Comparison of ENCODE assay signal across 8 cellular contexts in the genomic region with DNA sequence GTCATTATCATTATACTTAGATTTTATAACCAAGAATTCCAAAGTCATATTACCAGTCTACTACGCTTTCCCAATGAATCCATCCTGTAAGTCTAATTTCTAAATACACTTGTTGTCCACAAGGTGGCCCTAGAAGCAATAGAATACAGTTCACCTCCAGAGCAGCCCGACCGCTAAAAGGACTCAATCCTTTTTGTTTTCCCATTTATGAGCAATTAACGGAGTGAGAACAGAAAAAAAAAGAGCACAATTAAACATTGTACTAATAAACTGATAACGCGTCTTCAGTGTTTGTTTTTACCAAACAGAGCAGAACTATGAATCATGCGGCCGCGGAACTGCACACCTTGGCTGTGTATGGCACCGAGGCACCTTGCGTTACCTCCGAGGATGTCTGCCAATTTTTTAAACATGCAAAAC.
DNase-seq lines count a peak whose midpoint lies in the region; ATAC-seq and TF ChIP-seq lines count a peak whose summit lies in the region.

No MANE protein-coding gene starts in this region.

- peak overlapping the region; percentile 75 for H3K4me2 ChIP-seq in GM23338

- H2AFZ ChIP-seq in GM23338 = no peak overlapping the region

- no peaks in the 10 kb centered on the region for H3F3A ChIP-seq in GM23338 (replicated peaks; ENCODE audit: low read depth)

- H3K9me3 Mint-ChIP-seq in GM23338 = peaks cover 10% of the 10 kb centered on the region
- H3K9me3 Mint-ChIP-seq in activated naive CD4-positive, alpha-beta T cell treated with anti-CD3 and anti-CD28 coated beads, Interleukin-2, amount 50 U/mL, for 72 hours = no peaks in the 10 kb centered on the region

- TF ChIP-seq CTCF in GM23338 (conservative IDR thresholded peaks at IDR 0.05; ENCODE audit: low read depth in 2 of 2) (peak; percentile 78 to 91), omental fat pad (IDR thresholded peaks at IDR 0.05) (no peak)

- peaks cover 5% of the 10 kb centered on the region for H3K27me3 Mint-ChIP-seq in GM23338 (ENCODE audit: insufficient read depth, low read depth, poor library complexity)

- peaks cover 2% of the 10 kb centered on the region; the same call in 2 of the 3 replicates for H3K36me3 Mint-ChIP-seq in GM23338 (ENCODE audit: low read depth)
- no peaks in the 10 kb centered on the region for H3K36me3 Mint-ChIP-seq in activated naive CD4-positive, alpha-beta T cell treated with anti-CD3 and anti-CD28 coated beads, Interleukin-2, amount 50 U/mL, for 72 hours

- peaks cover 32% of the 10 kb centered on the region for H3K4me1 Mint-ChIP-seq in GM23338

- H3K4me1 ChIP-seq in GM23338 (ENCODE audit: insufficient read depth) = peaks cover 16% of the 10 kb centered on the region

- ATAC-seq in GM23338 (peak; percentile 69), omental fat pad (ENCODE audit: low FRiP score) (peak; percentile 74), GM19463 (IDR thresholded peaks at IDR 0.05; ENCODE audit: unreplicated experiment) (no peak)
- peak; percentile 31 to 52 for ATAC-seq in activated naive CD4-positive, alpha-beta T cell treated with anti-CD3 and anti-CD28 coated beads, Interleukin-2, amount 50 U/mL, for 72 hours

- no peaks in the 10 kb centered on the region; the same call in 1 of the 2 replicates for H3K9me2 ChIP-seq in GM23338 (ENCODE audit: insufficient read depth)

- no peaks in the 10 kb centered on the region for H3K27me3 ChIP-seq in GM23338 (ENCODE audit: insufficient read depth)

- peak overlapping the region; percentile 96 for H3K27ac ChIP-seq in GM23338 (ENCODE audit: low read depth)

- H3K27ac Mint-ChIP-seq in GM23338 = no peak overlapping the region
- H3K27ac Mint-ChIP-seq in activated naive CD4-positive, alpha-beta T cell treated with anti-CD3 and anti-CD28 coated beads, Interleukin-2, amount 50 U/mL, for 72 hours = no peak overlapping the region

- peak overlapping the region; percentile 69 for H3K4me3 Mint-ChIP-seq in GM23338

- no peaks in the 10 kb centered on the region for H3K36me3 ChIP-seq in GM23338 (ENCODE audit: insufficient read depth)

- peak; percentile 28 for DNase-seq in COR-L47 (lab: John Stamatoyannopoulos, UW)
- DNase-seq in GM23338 (ENCODE audit: low spot score) = peak; percentile 94
- DNase-seq in NCI-H2196 (lab: John Stamatoyannopoulos, UW; ENCODE audit: unreplicated experiment) = peak; percentile 51
- DNase-seq in activated naive CD4-positive, alpha-beta T cell treated with anti-CD3 and anti-CD28 coated beads, Interleukin-2, amount 50 U/mL, for 72 hours (ENCODE audit: low spot score in 2 of 2) = peak in 1 of 2 donors; percentile 5
- DNase-seq in glomerular visceral epithelial cell (ENCODE audit: extremely low spot score) = peak; percentile 75
- no peak for DNase-seq in omental fat pad (ENCODE audit: low spot score)
- no peak for DNase-seq in NK-92 (lab: John Stamatoyannopoulos, UW; ENCODE audit: unreplicated experiment)

- peak overlapping the region; percentile 49 for H3K4me3 ChIP-seq in GM23338

- no peaks in the 10 kb centered on the region for H3K79me2 ChIP-seq in GM23338 (replicated peaks; ENCODE audit: insufficient read depth)

- no peaks in the 10 kb centered on the region for H4K20me1 ChIP-seq in GM23338 (replicated peaks; ENCODE audit: insufficient read depth)

TF ChIP-seq in GM23338, 12 proteins besides CTCF, POLR2A, EP300 and RAD21 (continues in another document):
- no peak for TF ChIP-seq ZNF114 (CRISPR knock-in tag; IDR thresholded peaks at IDR 0.05)
- TF ChIP-seq NANOG (IDR thresholded peaks at IDR 0.05; ENCODE audit: borderline replicate concordance) = no peak
- no peak for TF ChIP-seq STAT1 (IDR thresholded peaks at IDR 0.05; ENCODE audit: unreplicated experiment)
- TF ChIP-seq ZNF331 (CRISPR knock-in tag; IDR thresholded peaks at IDR 0.05; ENCODE audit: low read depth) = no peak
- TF ChIP-seq ETS1 (IDR thresholded peaks at IDR 0.05) = no peak
- TF ChIP-seq ZNF462 (CRISPR knock-in tag; IDR thresholded peaks at IDR 0.05) = no peak
- TF ChIP-seq CREB1 (CRISPR knock-in tag; IDR thresholded peaks at IDR 0.05; ENCODE audit: low read depth) = no peak
- TF ChIP-seq POLR2AphosphoS5 (IDR thresholded peaks at IDR 0.05; ENCODE audit: low read depth) = no peak
- TF ChIP-seq JUNB (IDR thresholded peaks at IDR 0.05; ENCODE audit: unreplicated experiment) = no peak

Comparison
In these comparisons a context has a peak if more than half of its experiments do, and no peak if none do; other contexts are left out.
1. DNase-seq: peak in COR-L47 (single experiment), GM23338 (single experiment), NCI-H2196 (single experiment) and glomerular visceral epithelial cell (single experiment); none in omental fat pad (single experiment) and NK-92 (single experiment).
2. CTCF ChIP-seq: peak in GM23338 (2 of 2); none in omental fat pad (0 of 3).